ENCODE assay signal across 2 cellular contexts in genomic region chr9:108052431-108053080, GRCh38.
TF ChIP-seq lines count a peak whose summit lies in the region.

No MANE protein-coding gene starts in this region.

TF ChIP-seq in A549, 52 proteins besides CTCF, POLR2A, EP300 and RAD21:
- no peak for TF ChIP-seq USF2 (IDR thresholded peaks at IDR 0.05)
- TF ChIP-seq NR3C1 (IDR thresholded peaks at IDR 0.05) = no peak
- no peak for TF ChIP-seq SREBF2 (IDR thresholded peaks at IDR 0.05)
- TF ChIP-seq HOXA7 (CRISPR knock-in tag; IDR thresholded peaks at IDR 0.05) = no peak
- TF ChIP-seq RCOR1 (IDR thresholded peaks at IDR 0.05; ENCODE audit: low read depth, low read length) = no peak
- TF ChIP-seq FOSB (CRISPR knock-in tag; IDR thresholded peaks at IDR 0.05) = no peak
- no peak for TF ChIP-seq ZFP36 (IDR thresholded peaks at IDR 0.05; ENCODE audit: borderline replicate concordance, partially characterized antibody)
- no peak for TF ChIP-seq ZNF302 (CRISPR knock-in tag; IDR thresholded peaks at IDR 0.05)
- no peak for TF ChIP-seq MAFK (IDR thresholded peaks at IDR 0.05; ENCODE audit: partially characterized antibody)
- TF ChIP-seq TFCP2L1 (CRISPR knock-in tag; IDR thresholded peaks at IDR 0.05) = no peak
- no peak for TF ChIP-seq RNF2 (IDR thresholded peaks at IDR 0.05; ENCODE audit: borderline replicate concordance, low read depth)

TF ChIP-seq in H1, 55 proteins besides CTCF, POLR2A, EP300 and RAD21:
- TF ChIP-seq CBX5 (IDR thresholded peaks at IDR 0.05; ENCODE audit: low read depth, low read length) = no peak
- peak; percentile 58; the same call in 1 of the 2 replicates for TF ChIP-seq TEAD4 (IDR thresholded peaks at IDR 0.05; ENCODE audit: low read depth, low read length)
